In the genomic region with DNA sequence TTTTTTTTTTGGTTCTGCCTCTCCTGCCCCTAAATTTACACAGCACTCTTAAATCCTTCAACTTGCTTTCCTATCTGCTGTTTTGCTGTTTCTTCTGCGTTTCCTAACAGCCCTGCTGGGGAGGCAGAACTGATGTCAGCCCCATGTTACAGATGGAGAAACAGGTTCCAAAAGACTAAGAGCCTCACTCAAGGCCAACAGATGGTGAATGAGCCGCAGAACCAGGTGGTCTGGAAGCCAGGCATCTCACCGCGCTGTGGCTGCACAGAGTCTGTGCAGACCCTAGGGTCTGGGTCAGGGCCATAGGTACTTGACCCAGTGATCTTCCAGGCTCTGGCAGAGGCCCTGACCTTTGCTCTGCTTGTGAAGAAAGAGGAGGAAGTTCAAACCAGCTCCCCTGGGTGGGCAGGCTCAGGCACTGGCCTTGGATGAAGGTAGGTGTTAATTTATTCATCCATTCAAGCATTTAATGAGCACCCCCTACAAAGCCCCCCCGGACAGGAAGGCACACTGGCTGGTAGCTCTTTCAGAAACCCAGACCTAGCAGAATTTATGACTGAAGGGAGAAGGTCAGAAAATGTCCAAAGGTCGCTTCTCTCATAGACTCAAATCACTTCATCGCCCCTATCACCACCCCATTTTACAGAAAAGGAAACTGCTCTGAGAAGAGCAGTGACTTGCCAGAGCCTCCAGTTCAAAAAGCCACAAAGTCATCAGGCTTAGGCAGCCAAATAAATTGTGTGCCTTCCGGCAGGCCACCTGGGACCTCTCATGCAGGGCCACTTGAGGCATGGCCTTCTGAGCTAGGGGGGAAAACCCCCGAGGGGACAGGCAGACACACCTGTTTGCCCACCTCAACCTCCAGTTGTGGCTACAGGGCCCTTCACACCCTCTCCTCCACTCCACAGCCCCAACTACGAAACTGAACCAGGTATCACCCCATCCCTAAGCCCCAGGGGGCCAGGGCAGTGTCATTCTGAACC, we compare ENCODE assay signal across 9 cellular contexts. TPM values are rescaled to one million over a fixed set of nuclear protein-coding genes. Genes with fewer than 3 reads are reported as not detected.
DNase-seq lines count a peak whose midpoint lies in the region; ATAC-seq and TF ChIP-seq lines count a peak whose summit lies in the region.
"Had no signal": no experiment of that assay in that cellular context is flagged by ENCODE, and none has a peak within 500 bp of the region (broad histone marks: within the 10 kb centered on the region; RNA-seq: fewer than 3 reads in every experiment).

No MANE protein-coding gene starts in this region.

- no peak for TF ChIP-seq CTCF in activated CD8-positive, alpha-beta T cell treated with anti-CD3 and anti-CD28 coated beads for 36 hours (IDR thresholded peaks at IDR 0.05)

- H3K36me3 Mint-ChIP-seq in activated CD8-positive, alpha-beta T cell treated with anti-CD3 and anti-CD28 coated beads for 36 hours (ENCODE audit: low read depth) = no peaks in the 10 kb centered on the region
- H3K36me3 Mint-ChIP-seq: naive B cell had no signal

- no peaks in the 10 kb centered on the region for H3K4me1 Mint-ChIP-seq in activated CD8-positive, alpha-beta T cell treated with anti-CD3 and anti-CD28 coated beads for 36 hours (ENCODE audit: low read depth)

- CTCF ChIA-PET in activated CD8-positive, alpha-beta T cell treated with anti-CD3 and anti-CD28 coated beads for 36 hours (lab: Charles Lee) = interaction anchor here (1.4 kb wide), 1 partner anchor 14 kb away, joined by 3 read pairs; no protein-coding TSS in a partner anchor

- peak; percentile 36 for ATAC-seq in HG02840 (IDR thresholded peaks at IDR 0.05; ENCODE audit: low FRiP score, unreplicated experiment)
- no peak for ATAC-seq in GM19328 (IDR thresholded peaks at IDR 0.05; ENCODE audit: unreplicated experiment)
- no peak for ATAC-seq in activated CD8-positive, alpha-beta T cell treated with anti-CD3 and anti-CD28 coated beads for 36 hours

- in situ Hi-C loops in ACHN (cut with HindIII; ENCODE audit: low pct_ligation_motif_present, low pct_unique_long_range_greater_than_20kb, low sequenced_read_pairs) = no loop called here

- intact Hi-C loops in activated CD8-positive, alpha-beta T cell treated with anti-CD3 and anti-CD28 coated beads for 36 hours (cut with micrococcal nuclease) = no loop called here

- H3K4me3 Mint-ChIP-seq in activated CD8-positive, alpha-beta T cell treated with anti-CD3 and anti-CD28 coated beads for 36 hours = no peak overlapping the region

- H3K27me3 Mint-ChIP-seq in activated CD8-positive, alpha-beta T cell treated with anti-CD3 and anti-CD28 coated beads for 36 hours = peaks cover 31% of the 10 kb centered on the region

- DNase-seq in NCI-H82 (lab: John Stamatoyannopoulos, UW) (peak; percentile 57), NCI-H82 treated with DMSO at 0.1 percent for 48 hours (lab: John Stamatoyannopoulos, UW; ENCODE audit: unreplicated experiment) (no peak), cerebellar cortex (ENCODE audit: low spot score) (peak; percentile 81), ACHN (no peak)
- DNase-seq in activated CD8-positive, alpha-beta T cell treated with anti-CD3 and anti-CD28 coated beads for 36 hours = no peak
- DNase-seq: naive B cell had no signal

- H3K27ac Mint-ChIP-seq in activated CD8-positive, alpha-beta T cell treated with anti-CD3 and anti-CD28 coated beads for 36 hours = no peak overlapping the region

- no peaks in the 10 kb centered on the region for H3K9me3 Mint-ChIP-seq in activated CD8-positive, alpha-beta T cell treated with anti-CD3 and anti-CD28 coated beads for 36 hours
- H3K9me3 Mint-ChIP-seq: naive B cell had no signal

- POLR2A ChIA-PET in activated CD8-positive, alpha-beta T cell treated with anti-CD3 and anti-CD28 coated beads for 36 hours (lab: Charles Lee) = no interaction called here

- H3K27ac ChIP-seq in temporal lobe (ENCODE audit: low read depth, low read length) = peak overlapping the region; percentile 90

RNA-seq across cellular contexts. Expression of a gene that starts 2.7 kb away (rescaled TPM):
- total RNA-seq in temporal lobe = 1.2 TPM
- total RNA-seq in activated CD8-positive, alpha-beta T cell treated with anti-CD3 and anti-CD28 coated beads for 36 hours = under 1 TPM; 0.02 to 0.22 TPM

RNA-seq across cellular contexts. Expression of a gene that starts 2.9 kb away (rescaled TPM):
- 2.2 TPM for total RNA-seq in temporal lobe
- not detected for total RNA-seq in activated CD8-positive, alpha-beta T cell treated with anti-CD3 and anti-CD28 coated beads for 36 hours

RNA-seq across cellular contexts. Expression of a gene that starts 38.5 kb away (rescaled TPM):
- total RNA-seq in temporal lobe = 55.6 TPM
- 10 to 100 TPM; 28.5 to 33.5 TPM for total RNA-seq in activated CD8-positive, alpha-beta T cell treated with anti-CD3 and anti-CD28 coated beads for 36 hours

RNA-seq across cellular contexts. Expression of a gene that starts 48.2 kb away (rescaled TPM):
- 21.4 TPM for total RNA-seq in temporal lobe
- 10 to 100 TPM; 32.1 to 35.8 TPM for total RNA-seq in activated CD8-positive, alpha-beta T cell treated with anti-CD3 and anti-CD28 coated beads for 36 hours

Comparison
In these comparisons a context has a peak if more than half of its experiments do, and no peak if none do; other contexts are left out.
1. DNase-seq: peak in NCI-H82 (single experiment) and cerebellar cortex (single experiment); none in NCI-H82 treated with DMSO at 0.1 percent for 48 hours (single experiment), ACHN (single experiment) and activated CD8-positive, alpha-beta T cell treated with anti-CD3 and anti-CD28 coated beads for 36 hours (single experiment).